21 cellular contexts compared by ENCODE assay signal in the genomic region with DNA sequence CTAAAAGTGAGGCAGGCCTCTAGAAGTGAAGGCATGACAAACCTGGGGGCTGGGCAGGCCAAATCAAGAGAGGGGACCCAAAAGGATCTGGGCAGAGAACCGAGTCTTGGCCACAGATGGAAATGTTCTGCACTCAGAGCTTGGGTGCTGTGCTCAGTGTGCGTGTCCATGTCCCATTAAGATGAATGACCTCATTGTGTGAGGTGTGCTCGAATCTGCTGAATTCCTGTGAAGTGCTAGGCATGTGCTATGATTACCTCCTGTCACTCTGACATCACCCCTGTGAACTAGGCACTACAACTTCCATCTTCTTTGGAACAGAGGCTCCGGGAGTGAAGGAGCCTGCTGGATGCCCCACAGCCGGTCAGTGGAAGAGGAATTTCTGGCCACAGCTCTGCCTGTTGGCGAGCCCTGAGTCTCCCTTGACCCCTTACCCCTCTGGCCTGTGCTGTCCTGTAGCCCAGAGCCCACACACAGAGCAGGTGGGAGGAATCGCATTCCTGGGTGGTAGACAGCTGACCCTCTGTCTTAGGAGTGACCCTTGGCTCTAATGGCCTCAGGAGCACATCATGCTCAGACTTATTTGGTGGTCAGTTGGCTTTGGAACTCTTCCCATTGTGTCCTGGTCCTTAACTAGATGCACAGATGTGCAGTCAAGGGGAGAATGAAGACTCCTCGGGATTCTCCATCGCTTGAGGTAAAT.
"Had no signal": no experiment of that assay in that cellular context is flagged by ENCODE, and none has a peak within 500 bp of the region (broad histone marks: within the 10 kb centered on the region; RNA-seq: fewer than 3 reads in every experiment).

No MANE protein-coding gene starts in this region.

- H3K27ac ChIP-seq: esophagus squamous epithelium, hepatocyte, thoracic aorta had no signal

- H3K4me1 ChIP-seq: esophagus squamous epithelium had no signal

- ATAC-seq: activated CD8-positive, alpha-beta memory T cell treated with anti-CD3 and anti-CD28 coated beads, Interleukin-2, amount 10 ng/mL, durations not matched to agents 7 days and 5 days; activated T-helper 17 cell treated with anti-CD3 and anti-CD28 coated beads, Interleukin-2, amount 50 U/mL, for 72 hours; left colon had no signal

- H3K27me3 ChIP-seq: ascending aorta, esophagus squamous epithelium, hepatocyte had no signal

- H3K4me3 ChIP-seq: ascending aorta, esophagus squamous epithelium, hepatocyte, thoracic aorta had no signal

- DNase-seq: activated B cell treated with CpG ODN at 0.5 μM for 24 hours; activated CD4-positive, alpha-beta memory T cell treated with anti-CD3 and anti-CD28 coated beads, Interleukin-2, amount 10 ng/mL, durations not matched to agents 7 days and 5 days; activated CD4-positive, alpha-beta T cell treated with anti-CD3 and anti-CD28 coated beads for 4 hours; activated CD8-positive, alpha-beta memory T cell treated with anti-CD3 and anti-CD28 coated beads, Interleukin-2, amount 10 ng/mL, durations not matched to agents 7 days and 5 days; activated naive CD4-positive, alpha-beta T cell treated with anti-CD3 and anti-CD28 coated beads, Interleukin-2, amount 50 U/mL, for 16 hours; effector CD8-positive, alpha-beta T cell; esophagus squamous epithelium; left colon; mammary epithelial cell; midbrain; nephron progenitor cell; occipital lobe; posterior cingulate gyrus; retina; SK-N-SH; stimulated activated CD4-positive, alpha-beta T cell treated with anti-CD3 and anti-CD28 coated beads, Interleukin-2, amount 100 ng/mL, for 24 hours had no signal

- H3K9me3 ChIP-seq: ascending aorta, esophagus squamous epithelium, SK-N-SH, thoracic aorta had no signal

- FAIRE-seq: endothelial cell of umbilical vein had no signal
